In genomic region chr1:25024631-25025350, GRCh38 we compare ENCODE assay signal across 15 cellular contexts.
A peak's percentile ranks its signal among the peaks of the same experiment; 100 is the strongest.
DNase-seq lines count a peak whose midpoint lies in the region; ATAC-seq lines count a peak whose summit lies in the region.
"Had no signal": no experiment of that assay in that cellular context is flagged by ENCODE, and none has a peak within 500 bp of the region (broad histone marks: within the 10 kb centered on the region; RNA-seq: fewer than 3 reads in every experiment).

No MANE protein-coding gene starts in this region.

- H3K9me3 Mint-ChIP-seq in CD8-positive, alpha-beta memory T cell = no peaks in the 10 kb centered on the region
- H3K9me3 Mint-ChIP-seq in activated T-helper 17 cell treated with anti-CD3 and anti-CD28 coated beads, Interleukin-2, amount 50 U/mL, for 72 hours = no peaks in the 10 kb centered on the region
- no peaks in the 10 kb centered on the region for H3K9me3 Mint-ChIP-seq in naive B cell
- H3K9me3 Mint-ChIP-seq: nephron had no signal

- no peak for DNase-seq in CD8-positive, alpha-beta memory T cell
- DNase-seq in naive B cell (no peak), MV-4-11 (lab: John Stamatoyannopoulos, UW) (no peak), kidney glomerular epithelial cell (lab: John Stamatoyannopoulos, UW) (no peak), NCI-H2196 (lab: John Stamatoyannopoulos, UW; ENCODE audit: unreplicated experiment) (no peak)
- DNase-seq: Karpas-422, NCI-H82 had no signal

- H3K4me3 Mint-ChIP-seq in CD8-positive, alpha-beta memory T cell = peak overlapping the region in 1 of 7 donors; percentile 17
- peak overlapping the region; percentile 89 for H3K4me3 Mint-ChIP-seq in activated T-helper 17 cell treated with anti-CD3 and anti-CD28 coated beads, Interleukin-2, amount 50 U/mL, for 72 hours
- H3K4me3 Mint-ChIP-seq in naive B cell = no peak overlapping the region
- H3K4me3 Mint-ChIP-seq: nephron had no signal

- H3K36me3 ChIP-seq in BLaER1 treated with 17β-estradiol and CSF1 and Interleukin-3, amounts not matched to agents 10 nM and 100 nM = no peaks in the 10 kb centered on the region
- no peaks in the 10 kb centered on the region for H3K36me3 ChIP-seq in CD8-positive, alpha-beta memory T cell (ENCODE audit: insufficient read depth, low read length)
- H3K36me3 ChIP-seq: heart left ventricle, tibial nerve had no signal

- H3K4me1 Mint-ChIP-seq in CD8-positive, alpha-beta memory T cell = peaks cover 60 to 82% (median 70%) of the 10 kb centered on the region in 3 donors
- peaks cover 54% of the 10 kb centered on the region for H3K4me1 Mint-ChIP-seq in activated T-helper 17 cell treated with anti-CD3 and anti-CD28 coated beads, Interleukin-2, amount 50 U/mL, for 72 hours
- peaks cover 45 to 74% (median 50%) of the 10 kb centered on the region in 3 donors for H3K4me1 Mint-ChIP-seq in naive B cell

- no peaks in the 10 kb centered on the region for H3K27me3 Mint-ChIP-seq in CD8-positive, alpha-beta memory T cell
- H3K27me3 Mint-ChIP-seq in activated T-helper 17 cell treated with anti-CD3 and anti-CD28 coated beads, Interleukin-2, amount 50 U/mL, for 72 hours = no peaks in the 10 kb centered on the region
- no peaks in the 10 kb centered on the region for H3K27me3 Mint-ChIP-seq in naive B cell

- peaks cover 0 to 41% (median 0%) of the 10 kb centered on the region in 11 experiments; a peak in 6 of 22 replicates for H3K27me3 ChIP-seq in BLaER1 treated with 17β-estradiol and CSF1 and Interleukin-3, amounts not matched to agents 10 nM and 100 nM
- no peaks in the 10 kb centered on the region for H3K27me3 ChIP-seq in CD8-positive, alpha-beta memory T cell (ENCODE audit: insufficient read depth, low read length, poor library complexity, severe bottlenecking)

- no peaks in the 10 kb centered on the region for H3K9me3 ChIP-seq in BLaER1 treated with 17β-estradiol and CSF1 and Interleukin-3, amounts not matched to agents 10 nM and 100 nM (replicated peaks in 1 of 11)
- no peaks in the 10 kb centered on the region for H3K9me3 ChIP-seq in CD8-positive, alpha-beta memory T cell (ENCODE audit: low read length)
- H3K9me3 ChIP-seq: heart left ventricle, psoas muscle, tibial nerve had no signal

- no peaks in the 10 kb centered on the region for H3K36me3 Mint-ChIP-seq in CD8-positive, alpha-beta memory T cell
- H3K36me3 Mint-ChIP-seq in activated T-helper 17 cell treated with anti-CD3 and anti-CD28 coated beads, Interleukin-2, amount 50 U/mL, for 72 hours (ENCODE audit: low read depth) = no peaks in the 10 kb centered on the region
- H3K36me3 Mint-ChIP-seq in naive B cell = no peaks in the 10 kb centered on the region

- H3K4me2 ChIP-seq in BLaER1 treated with 17β-estradiol and CSF1 and Interleukin-3, amounts not matched to agents 10 nM and 100 nM = peak overlapping the region in 9 of 11 experiments; percentile 8 to 94 (median 90); a peak in 10 of 22 replicates

- no peak overlapping the region for H3K4me3 ChIP-seq in BLaER1 treated with 17β-estradiol and CSF1 and Interleukin-3, amounts not matched to agents 10 nM and 100 nM
- no peak overlapping the region for H3K4me3 ChIP-seq in CD8-positive, alpha-beta memory T cell (ENCODE audit: low read length)
- H3K4me3 ChIP-seq: heart left ventricle, lung, psoas muscle, tibial nerve had no signal

- peak overlapping the region in 7 of 8 donors; percentile 63 to 100 (median 97) for H3K27ac Mint-ChIP-seq in CD8-positive, alpha-beta memory T cell
- H3K27ac Mint-ChIP-seq in activated T-helper 17 cell treated with anti-CD3 and anti-CD28 coated beads, Interleukin-2, amount 50 U/mL, for 72 hours = peak overlapping the region; percentile 25
- peak overlapping the region in 5 of 6 donors; percentile 32 to 97 (median 74) for H3K27ac Mint-ChIP-seq in naive B cell
- H3K27ac Mint-ChIP-seq: nephron had no signal

- H3K9ac ChIP-seq in BLaER1 treated with 17β-estradiol and CSF1 and Interleukin-3, amounts not matched to agents 10 nM and 100 nM = no peak overlapping the region

- H4K20me1 ChIP-seq in BLaER1 treated with 17β-estradiol and CSF1 and Interleukin-3, amounts not matched to agents 10 nM and 100 nM = peaks cover 0 to 23% (median 0%) of the 10 kb centered on the region in 11 experiments; a peak in 7 of 22 replicates

- POLR2A ChIA-PET in CD8-positive, alpha-beta memory T cell (lab: Charles Lee) = no interaction called here

- CTCF ChIA-PET in CD8-positive, alpha-beta memory T cell (lab: Charles Lee) = interaction anchor here (1.0 to 3.0 kb wide), 5 partner anchors 12 to 92 kb away, joined by 3 to 47 read pairs (median 5); no protein-coding TSS in a partner anchor

- no peak overlapping the region for H3K27ac ChIP-seq in BLaER1 treated with 17β-estradiol and CSF1 and Interleukin-3, amounts not matched to agents 10 nM and 100 nM
- no peak overlapping the region for H3K27ac ChIP-seq in CD8-positive, alpha-beta memory T cell (ENCODE audit: low read depth, low read length)
- H3K27ac ChIP-seq: psoas muscle had no signal

- H3K4me1 ChIP-seq in BLaER1 treated with 17β-estradiol and CSF1 and Interleukin-3, amounts not matched to agents 10 nM and 100 nM = peaks cover 69 to 99% (median 86%) of the 10 kb centered on the region in 10 experiments
- H3K4me1 ChIP-seq in CD8-positive, alpha-beta memory T cell (ENCODE audit: insufficient read depth, low read length) = peaks cover 82% of the 10 kb centered on the region
- H3K4me1 ChIP-seq: psoas muscle had no signal

- ATAC-seq in activated T-helper 17 cell treated with anti-CD3 and anti-CD28 coated beads, Interleukin-2, amount 50 U/mL, for 72 hours (replicated peaks) = no peak
- ATAC-seq in naive B cell (ENCODE audit: low read depth in 2 of 2) (no peak), HG03280 (IDR thresholded peaks at IDR 0.05; ENCODE audit: unreplicated experiment) (no peak)
- ATAC-seq: heart left ventricle, psoas muscle had no signal

Comparison
In these comparisons a context has a peak if more than half of its experiments do, and no peak if none do; other contexts are left out.
1. H3K27ac Mint-ChIP-seq: peak in every context shown above with its lines; median percentile 97 in CD8-positive, alpha-beta memory T cell; 74 in naive B cell; 25 in activated T-helper 17 cell treated with anti-CD3 and anti-CD28 coated beads, Interleukin-2, amount 50 U/mL, for 72 hours.